Comparison of ENCODE assay signal across 9 cellular contexts in genomic region chr22:20118572-20119020, GRCh38. TPM values are rescaled to one million over a fixed set of nuclear protein-coding genes. Genes with fewer than 3 reads are reported as not detected.
DNase-seq lines count a peak whose midpoint lies in the region; TF ChIP-seq lines count a peak whose summit lies in the region.
"Had no signal": no experiment of that assay in that cellular context is flagged by ENCODE, and none has a peak within 500 bp of the region (broad histone marks: within the 10 kb centered on the region; RNA-seq: fewer than 3 reads in every experiment).

No MANE protein-coding gene starts in this region.

- no peak overlapping the region for H4K91ac ChIP-seq in neuronal stem cell (ENCODE audit: low read depth, low read length, poor library complexity)

- H2BK120ac ChIP-seq in neuronal stem cell (ENCODE audit: low read depth, low read length) = no peak overlapping the region

- no peak overlapping the region for H2BK5ac ChIP-seq in neuronal stem cell (ENCODE audit: low read length)

- H3K79me1 ChIP-seq in neuronal stem cell (ENCODE audit: low read depth, low read length) = peaks cover 42% of the 10 kb centered on the region

- H2BK15ac ChIP-seq in neuronal stem cell (ENCODE audit: low read length) = no peak overlapping the region

- DNase-seq in ELF-1 (ENCODE audit: low read depth, low spot score) (peak; percentile 43), epithelial cell of proximal tubule (ENCODE audit: low read depth) (no peak), neuronal stem cell (ENCODE audit: low spot score) (no peak), activated gamma-delta T cell treated with Interleukin-2 at 50 U/mL for 16 hours (no peak), GF-D8 (lab: John Stamatoyannopoulos, UW) (no peak), dedifferentiated amniotic fluid mesenchymal stem cell (ENCODE audit: extremely low spot score) (no peak), D341Med (ENCODE audit: low spot score) (no peak)
- DNase-seq: small intestine had no signal

- H4K20me1 ChIP-seq in OCI-LY3 (ENCODE audit: insufficient read depth, low read length) = peaks cover 37% of the 10 kb centered on the region

- H3K4me2 ChIP-seq in OCI-LY3 (ENCODE audit: low read length) (peak overlapping the region; percentile 97), neuronal stem cell (ENCODE audit: insufficient read depth, low read length, poor library complexity, severe bottlenecking) (peak overlapping the region; percentile 73)

- H3K4me3 ChIP-seq in OCI-LY3 (ENCODE audit: low read length) = peak overlapping the region; percentile 94
- peak overlapping the region; percentile 95 for H3K4me3 ChIP-seq in epithelial cell of proximal tubule (ENCODE audit: low read depth, low read length)
- H3K4me3 ChIP-seq in neuronal stem cell (ENCODE audit: low read length in 2 of 2) = peak overlapping the region; percentile 42 to 91

- no peak overlapping the region for H3K23ac ChIP-seq in neuronal stem cell (ENCODE audit: low read depth, low read length, poor library complexity)

- H4K8ac ChIP-seq in neuronal stem cell (ENCODE audit: low read depth, low read length) = no peak overlapping the region

- H3K9ac ChIP-seq in OCI-LY3 (ENCODE audit: low read length) (peak overlapping the region; percentile 99), neuronal stem cell (ENCODE audit: low read depth, low read length, poor library complexity) (peak overlapping the region; percentile 17)

- H3K27me3 ChIP-seq in OCI-LY3 (ENCODE audit: low read depth, low read length) (no peaks in the 10 kb centered on the region), neuronal stem cell (ENCODE audit: control insufficient read depth in 3 of 3, insufficient read depth in 3 of 3, low read depth in 1 of 3, low read length in 3 of 3) (no peaks in the 10 kb centered on the region)

- H3K18ac ChIP-seq in neuronal stem cell (ENCODE audit: low read length) = no peak overlapping the region

- no peak overlapping the region for H3K4ac ChIP-seq in neuronal stem cell (ENCODE audit: low read length)

- no peak overlapping the region for H2AFZ ChIP-seq in OCI-LY3 (ENCODE audit: low read depth, low read length)
- H2AFZ ChIP-seq in neuronal stem cell (ENCODE audit: low read length) = no peak overlapping the region

- H2BK12ac ChIP-seq in neuronal stem cell (ENCODE audit: low read length) = no peak overlapping the region

- H3K27ac ChIP-seq in OCI-LY3 (ENCODE audit: low read length) = peak overlapping the region; percentile 63
- no peak overlapping the region for H3K27ac ChIP-seq in neuronal stem cell (replicated peaks; ENCODE audit: low read length)

- H3K9me3 ChIP-seq in OCI-LY3 (ENCODE audit: insufficient read depth, low read length) (no peaks in the 10 kb centered on the region), neuronal stem cell (replicated peaks in 1 of 2; ENCODE audit: control insufficient read depth in 2 of 2, insufficient read depth in 1 of 2, low read depth in 1 of 2, low read length in 2 of 2) (no peaks in the 10 kb centered on the region)

- no CpG with 5 or more reads among the region's 4 CpGs for WGBS in neuronal stem cell (ENCODE audit: extremely low coverage in 2 of 2, insufficient read length in 2 of 2, insufficient replicate concordance in 1 of 2), 2 donors

- H3K14ac ChIP-seq in neuronal stem cell (ENCODE audit: low read length) = no peak overlapping the region

- H3K36me3 ChIP-seq in OCI-LY3 (replicated peaks; ENCODE audit: low read depth, low read length) (peaks cover 66% of the 10 kb centered on the region), neuronal stem cell (replicated peaks in 1 of 2; ENCODE audit: control insufficient read depth in 2 of 2, insufficient read depth in 2 of 2, low read length in 2 of 2) (peaks cover 52 to 76% of the 10 kb centered on the region in 2 donors)

- TF ChIP-seq CTCF in OCI-LY3 (IDR thresholded peaks at IDR 0.05; ENCODE audit: low read depth, low read length) = no peak
- no peak for TF ChIP-seq CTCF in epithelial cell of proximal tubule (conservative IDR thresholded peaks at IDR 0.05; ENCODE audit: low read depth, low read length)

- peaks cover 96% of the 10 kb centered on the region for H3K79me2 ChIP-seq in OCI-LY3 (ENCODE audit: low read length)

- H3K4me1 ChIP-seq in OCI-LY3 (ENCODE audit: low read length) (peaks cover 18% of the 10 kb centered on the region), neuronal stem cell (ENCODE audit: control insufficient read depth in 2 of 2, insufficient read depth in 1 of 2, low read depth in 1 of 2, low read length in 2 of 2) (peaks cover 12 to 14% of the 10 kb centered on the region in 2 donors)

- H2AK5ac ChIP-seq in neuronal stem cell (ENCODE audit: low read depth, low read length) = no peak overlapping the region

RNA-seq across cellular contexts. Expression of gene TRMT2A, which starts 1.6 kb away (rescaled TPM):
- 21.3 and 52.7 TPM in 2 replicates for total RNA-seq in epithelial cell of proximal tubule
- polyA plus RNA-seq in neuronal stem cell (2013, experiment 1 of 2) = 21.2 TPM
- polyA plus RNA-seq in neuronal stem cell (2013, experiment 2 of 2) = 21.9 TPM

RNA-seq across cellular contexts. Expression of gene RANBP1, which starts 2.7 kb away (rescaled TPM):
- 1,034 and 1,401 TPM in 2 replicates for total RNA-seq in epithelial cell of proximal tubule
- 496 TPM for polyA plus RNA-seq in neuronal stem cell (2013, experiment 1 of 2)
- 494 TPM for polyA plus RNA-seq in neuronal stem cell (2013, experiment 2 of 2)

RNA-seq across cellular contexts. Expression of gene ZDHHC8, which starts 13.0 kb away (rescaled TPM):
- total RNA-seq in epithelial cell of proximal tubule = 14.8 and 37.8 TPM in 2 replicates
- polyA plus RNA-seq in neuronal stem cell (2013, experiment 1 of 2) = 44.3 TPM
- polyA plus RNA-seq in neuronal stem cell (2013, experiment 2 of 2) = 42.8 TPM

RNA-seq across cellular contexts. Expression of gene CCDC188, which starts 32.3 kb away (rescaled TPM):
- total RNA-seq in epithelial cell of proximal tubule = 0.36 TPM in 1 of 2 replicates, not detected in the other
- polyA plus RNA-seq in neuronal stem cell (2013, experiment 1 of 2) = not detected
- polyA plus RNA-seq in neuronal stem cell (2013, experiment 2 of 2) = not detected

RNA-seq across cellular contexts. Expression of gene DGCR8, which starts 38.6 kb away (rescaled TPM):
- total RNA-seq in epithelial cell of proximal tubule = 26.3 and 26.5 TPM in 2 replicates
- 16.3 TPM for polyA plus RNA-seq in neuronal stem cell (2013, experiment 1 of 2)
- polyA plus RNA-seq in neuronal stem cell (2013, experiment 2 of 2) = 16.3 TPM
